1 cellular context compared by ENCODE assay signal in genomic region chr21:32131960-32132359, GRCh38.
TF ChIP-seq lines count a peak whose summit lies in the region.

No MANE protein-coding gene starts in this region.

TF ChIP-seq in K562, 482 proteins besides CTCF, POLR2A, EP300 and RAD21 (continued from another document):
- TF ChIP-seq ZMIZ1 (IDR thresholded peaks at IDR 0.05; ENCODE audit: low read depth in 2 of 2, low read length in 2 of 2): no peak
- TF ChIP-seq NFATC3 (IDR thresholded peaks at IDR 0.05): no peak
- TF ChIP-seq WHSC1 (IDR thresholded peaks at IDR 0.05; ENCODE audit: low read length): no peak
- TF ChIP-seq MAFG (tag; conservative IDR thresholded peaks at IDR 0.05): peak; percentile 100
- no peak for TF ChIP-seq ZNF384 (IDR thresholded peaks at IDR 0.05; ENCODE audit: low read depth, low read length)
- TF ChIP-seq FOXJ2 (tag; IDR thresholded peaks at IDR 0.05): no peak
- no peak for TF ChIP-seq PTTG1 (tag; IDR thresholded peaks at IDR 0.05; ENCODE audit: low read depth)
- peak; percentile 56 for TF ChIP-seq ATF3 (IDR thresholded peaks at IDR 0.05)
- no peak for TF ChIP-seq ATF3 (CRISPR knock-in tag; conservative IDR thresholded peaks at IDR 0.05)
- peak; percentile 96 for TF ChIP-seq NFE2 (IDR thresholded peaks at IDR 0.05; ENCODE audit: low read depth)
- TF ChIP-seq RNF219 (CRISPR knock-in tag; IDR thresholded peaks at IDR 0.05): no peak
- TF ChIP-seq L3MBTL2 (IDR thresholded peaks at IDR 0.05): 0 out of 2 replicates have a peak, but pooled peaks have one; percentile 11
- no peak for TF ChIP-seq HOMEZ (CRISPR knock-in tag; IDR thresholded peaks at IDR 0.05)
- no peak for TF ChIP-seq RUNX1 (IDR thresholded peaks at IDR 0.05; ENCODE audit: low read depth)
- TF ChIP-seq CHAMP1 (IDR thresholded peaks at IDR 0.05): peak; percentile 53; the same call in 1 of the 2 replicates
- TF ChIP-seq ATF1 (CRISPR knock-in tag; IDR thresholded peaks at IDR 0.05): no peak
- 0 out of 2 replicates have a peak, but pooled peaks have one; percentile 23 for TF ChIP-seq ATF1 (tag; IDR thresholded peaks at IDR 0.05)
- TF ChIP-seq ZNF583 (CRISPR knock-in tag; IDR thresholded peaks at IDR 0.05): no peak
- TF ChIP-seq TARDBP (IDR thresholded peaks at IDR 0.05): no peak
- TF ChIP-seq ARID1B (IDR thresholded peaks at IDR 0.05): peak; percentile 40; the same call in 1 of the 2 replicates
- no peak for TF ChIP-seq MECOM (CRISPR knock-in tag; IDR thresholded peaks at IDR 0.05)
- no peak for TF ChIP-seq KDM2B (CRISPR knock-in tag; IDR thresholded peaks at IDR 0.05)
- TF ChIP-seq FIP1L1 (IDR thresholded peaks at IDR 0.05; ENCODE audit: low read depth, low read length, poor library complexity, severe bottlenecking): no peak
- TF ChIP-seq USF2 (CRISPR knock-in tag; IDR thresholded peaks at IDR 0.05): no peak
- no peak for TF ChIP-seq E4F1 (CRISPR knock-in tag; IDR thresholded peaks at IDR 0.05; ENCODE audit: borderline replicate concordance)
- peak; percentile 55; the same call in 1 of the 2 replicates for TF ChIP-seq ZNF644 (tag; IDR thresholded peaks at IDR 0.05; ENCODE audit: low read depth)
- no peak for TF ChIP-seq NR2C2 (CRISPR knock-in tag; IDR thresholded peaks at IDR 0.05)
- peak; percentile 51; the same call in 1 of the 2 replicates for TF ChIP-seq NR2C2 (tag; IDR thresholded peaks at IDR 0.05)
- peak; percentile 41; the same call in 1 of the 2 replicates for TF ChIP-seq EHMT2 (IDR thresholded peaks at IDR 0.05)
- TF ChIP-seq TAF15 (IDR thresholded peaks at IDR 0.05; ENCODE audit: low read depth, low read length): no peak
- 0 out of 4 replicates have a peak, but pooled peaks of 1 of the 2 experiments have one; percentile 53 for TF ChIP-seq FOXK2 (conservative IDR thresholded peaks at IDR 0.05 in 1 of 2, IDR thresholded peaks at IDR 0.05 in 1 of 2; ENCODE audit: low read depth in 2 of 2)
- TF ChIP-seq C11orf30 (IDR thresholded peaks at IDR 0.05; ENCODE audit: low read depth): peak; percentile 96
- TF ChIP-seq YY1 (IDR thresholded peaks at IDR 0.05; ENCODE audit: borderline replicate concordance in 1 of 3, control insufficient read depth in 1 of 3, extremely low read depth in 1 of 3, insufficient read depth in 3 of 3, insufficient read length in 1 of 3, insufficient replicate concordance in 2 of 3, low read depth in 1 of 3, low read length in 2 of 3): no peak
- TF ChIP-seq MAFK (IDR thresholded peaks at IDR 0.05; ENCODE audit: low read length): peak; percentile 96
- peak; percentile 99 for TF ChIP-seq ZNF316 (IDR thresholded peaks at IDR 0.05)
- TF ChIP-seq ESRRB (CRISPR knock-in tag; IDR thresholded peaks at IDR 0.05; ENCODE audit: borderline replicate concordance): no peak
- TF ChIP-seq ZNF146 (CRISPR knock-in tag; IDR thresholded peaks at IDR 0.05; ENCODE audit: unreplicated experiment): no peak
- TF ChIP-seq RFX1 (IDR thresholded peaks at IDR 0.05): no peak
- TF ChIP-seq CBX3 (IDR thresholded peaks at IDR 0.05; ENCODE audit: borderline replicate concordance in 1 of 2, low read length in 2 of 2): peak in 1 of 2 experiments; percentile 33; a peak in 1 of 3 replicates
- no peak for TF ChIP-seq ELK3 (CRISPR knock-in tag; IDR thresholded peaks at IDR 0.05)
